In the genomic region with DNA sequence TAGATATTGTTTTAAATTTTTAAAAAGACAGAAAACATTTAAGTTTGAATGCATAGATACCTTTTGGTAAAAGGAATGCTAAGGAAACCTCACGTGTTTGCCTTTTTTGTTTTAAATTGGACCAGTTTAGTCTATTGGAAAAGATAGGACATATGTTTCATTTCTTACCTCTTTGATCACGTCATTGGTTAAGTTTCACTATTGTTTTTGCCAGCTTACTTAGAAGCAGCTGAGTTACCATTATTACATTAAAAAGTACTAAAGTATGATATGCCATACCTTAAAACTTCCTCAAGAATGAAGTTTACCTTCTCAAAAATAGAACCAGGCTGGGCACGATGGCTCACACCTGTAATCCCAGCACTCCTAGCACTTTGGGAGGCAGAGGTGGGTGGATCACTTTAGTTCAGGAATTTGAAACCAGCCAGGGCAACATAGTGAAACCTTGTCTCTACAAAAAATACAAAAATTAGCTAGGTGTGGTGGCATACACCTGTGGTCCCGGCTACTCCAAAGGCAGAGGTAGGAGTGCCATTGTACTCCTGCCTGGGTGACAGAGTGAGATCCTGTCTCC, we compare ENCODE assay signal across 21 cellular contexts.
"Had no signal": no experiment of that assay in that cellular context is flagged by ENCODE, and none has a peak within 500 bp of the region (broad histone marks: within the 10 kb centered on the region; RNA-seq: fewer than 3 reads in every experiment).

No MANE protein-coding gene starts in this region.

- H3K9me3 Mint-ChIP-seq: activated naive CD4-positive, alpha-beta T cell treated with anti-CD3 and anti-CD28 coated beads for 36 hours; activated T-cell treated with anti-CD3 and anti-CD28 coated beads, Interleukin-2, amount 50 U/mL, for 4 hours; central memory CD8-positive, alpha-beta T cell; memory B cell; natural killer cell; stimulated activated naive B cell treated with anti-CD40 and anti-IgM and Interleukin-4, amounts not matched to agents 10 μg/mL and 1 μg/mL and 100 μg/mL, for 72 hours had no signal

- H3K27ac ChIP-seq: coronary artery, esophagus muscularis mucosa, gastroesophageal sphincter, left ventricle myocardium inferior, ovary had no signal

- H3K27me3 ChIP-seq: brain microvascular endothelial cell, esophagus muscularis mucosa, gastroesophageal sphincter, heart left ventricle, ovary, spleen had no signal

- H3K36me3 Mint-ChIP-seq: memory B cell; natural killer cell; stimulated activated naive B cell treated with anti-CD40 and anti-IgM and Interleukin-4, amounts not matched to agents 10 μg/mL and 1 μg/mL and 100 μg/mL, for 72 hours had no signal

- FAIRE-seq: endometrium had no signal

- DNase-seq: activated CD4-positive, alpha-beta T cell treated with anti-CD3 and anti-CD28 coated beads, Interleukin-2, amount 50 U/mL, for 1 hour; activated CD8-positive, alpha-beta memory T cell treated with anti-CD3 and anti-CD28 coated beads, Interleukin-2, amount 50 U/mL, for 4 hours; activated naive CD4-positive, alpha-beta T cell treated with anti-CD3 and anti-CD28 coated beads for 36 hours; activated T-cell treated with anti-CD3 and anti-CD28 coated beads, Interleukin-2, amount 50 U/mL, for 4 hours; anterior cingulate cortex; left ventricle myocardium inferior; natural killer cell; ovary; spleen; stimulated activated naive B cell treated with anti-CD40 and anti-IgM and Interleukin-4, amounts not matched to agents 10 μg/mL and 1 μg/mL and 100 μg/mL, for 72 hours; T-helper 1 cell; T-helper 9 cell had no signal

- H3K4me1 Mint-ChIP-seq: central memory CD8-positive, alpha-beta T cell; memory B cell; natural killer cell; stimulated activated naive B cell treated with anti-CD40 and anti-IgM and Interleukin-4, amounts not matched to agents 10 μg/mL and 1 μg/mL and 100 μg/mL, for 72 hours had no signal

- H3K4me3 ChIP-seq: coronary artery, esophagus muscularis mucosa, gastroesophageal sphincter, heart left ventricle, left ventricle myocardium inferior, ovary, spleen had no signal

- H3K4me3 Mint-ChIP-seq: activated naive CD4-positive, alpha-beta T cell treated with anti-CD3 and anti-CD28 coated beads for 36 hours; activated T-cell treated with anti-CD3 and anti-CD28 coated beads, Interleukin-2, amount 50 U/mL, for 4 hours; central memory CD8-positive, alpha-beta T cell; memory B cell; natural killer cell; stimulated activated naive B cell treated with anti-CD40 and anti-IgM and Interleukin-4, amounts not matched to agents 10 μg/mL and 1 μg/mL and 100 μg/mL, for 72 hours had no signal

- H3K27ac Mint-ChIP-seq: activated naive CD4-positive, alpha-beta T cell treated with anti-CD3 and anti-CD28 coated beads for 36 hours; memory B cell; natural killer cell; stimulated activated naive B cell treated with anti-CD40 and anti-IgM and Interleukin-4, amounts not matched to agents 10 μg/mL and 1 μg/mL and 100 μg/mL, for 72 hours had no signal

- H3K36me3 ChIP-seq: brain microvascular endothelial cell, esophagus muscularis mucosa, gastroesophageal sphincter, heart left ventricle, left ventricle myocardium inferior, ovary, spleen had no signal

- H3K9me3 ChIP-seq: esophagus muscularis mucosa, gastroesophageal sphincter, heart left ventricle, left ventricle myocardium inferior, ovary, spleen had no signal

- ATAC-seq: activated CD4-positive, CD25-positive, alpha-beta regulatory T cell treated with anti-CD3 and anti-CD28 coated beads, Interleukin-2, amount 50 U/mL, for 24 hours; activated T-cell treated with anti-CD3 and anti-CD28 coated beads, Interleukin-2, amount 50 U/mL, for 4 hours; gastroesophageal sphincter; natural killer cell; stimulated activated naive B cell treated with anti-CD40 and anti-IgM and Interleukin-4, amounts not matched to agents 10 μg/mL and 1 μg/mL and 100 μg/mL, for 72 hours had no signal

- H3K27me3 Mint-ChIP-seq: stimulated activated naive B cell treated with anti-CD40 and anti-IgM and Interleukin-4, amounts not matched to agents 10 μg/mL and 1 μg/mL and 100 μg/mL, for 72 hours had no signal
